Comparison of ENCODE assay signal across 19 cellular contexts in genomic region chr9:89370593-89370992, GRCh38. TPM values are rescaled to one million over a fixed set of nuclear protein-coding genes. Genes with fewer than 3 reads are reported as not detected.
DNase-seq lines count a peak whose midpoint lies in the region; ATAC-seq, FAIRE-seq and TF ChIP-seq lines count a peak whose summit lies in the region.
"Had no signal": no experiment of that assay in that cellular context is flagged by ENCODE, and none has a peak within 500 bp of the region (broad histone marks: within the 10 kb centered on the region; RNA-seq: fewer than 3 reads in every experiment).

No MANE protein-coding gene starts in this region.

- H4K20me1 ChIP-seq in GM12878 (ENCODE audit: control insufficient read depth, insufficient read depth), result no peaks in the 10 kb centered on the region; the same call in 1 of the 2 replicates

- H3K27ac ChIP-seq in CD4-positive, alpha-beta T cell (ENCODE audit: low read depth, low read length), result peak overlapping the region; percentile 47
- no peak overlapping the region for H3K27ac ChIP-seq in GM12878 (ENCODE audit: control insufficient read depth, insufficient read depth)
- H3K27ac ChIP-seq in naive thymus-derived CD4-positive, alpha-beta T cell (ENCODE audit: low read depth, low read length), result peak overlapping the region; percentile 8

- H3K9ac ChIP-seq in GM12878 (ENCODE audit: control insufficient read depth, insufficient read depth, low read length), result no peak overlapping the region

- H3K27ac Mint-ChIP-seq in CD4-positive, alpha-beta T cell, result no peak overlapping the region
- no peak overlapping the region for H3K27ac Mint-ChIP-seq in naive thymus-derived CD4-positive, alpha-beta T cell
- H3K27ac Mint-ChIP-seq: CD4-positive, CD25-positive, alpha-beta regulatory T cell; IgD-negative memory B cell had no signal

- no peak for TF ChIP-seq CTCF in CD4-positive, alpha-beta T cell (IDR thresholded peaks at IDR 0.05)
- TF ChIP-seq CTCF in GM12878 (IDR thresholded peaks at IDR 0.05 in 2 of 3, conservative IDR thresholded peaks at IDR 0.05 in 1 of 3; ENCODE audit: control insufficient read depth in 2 of 3, extremely low read depth in 1 of 3, insufficient read depth in 1 of 3, low read depth in 3 of 3, low read length in 3 of 3), result no peak

- no TSS peak for BruUV-seq in GM12878 (replicated peaks; lab: Mats Ljungman, UMichigan)

- TF ChIP-seq POLR2A in GM12878 (IDR thresholded peaks at IDR 0.05; ENCODE audit: low read depth, low read length), result no peak

- TF ChIP-seq EP300 in GM12878 (IDR thresholded peaks at IDR 0.05; ENCODE audit: borderline replicate concordance in 1 of 2, control insufficient read depth in 1 of 2, low read depth in 2 of 2, low read length in 2 of 2), result no peak

- FAIRE-seq in GM12878 (lab: Jason Lieb, UNC), result no peak
- FAIRE-seq: D721Med had no signal

- SMC1A ChIA-PET in GM12878 (lab: Charles Lee; ENCODE audit: uncharacterized antibody, unreplicated experiment), result no interaction called here

- in situ Hi-C loops in GM12878 (cut with MboI), result no loop called here

- peaks cover 7% of the 10 kb centered on the region for H3K4me1 ChIP-seq in GM12878 (ENCODE audit: control insufficient read depth, insufficient read depth, low read length)
- H3K4me1 ChIP-seq in naive thymus-derived CD4-positive, alpha-beta T cell (ENCODE audit: control insufficient read depth in 2 of 2, insufficient read depth in 2 of 2, low read length in 2 of 2), result peaks cover 0 to 7% of the 10 kb centered on the region in 2 donors
- H3K4me1 ChIP-seq: Caco-2, HAP-1 had no signal

- DNase-seq in CD4-positive, alpha-beta T cell, result no peak
- DNase-seq in GM12878 (ENCODE audit: low read depth, low spot score) (no peak), NOMO-1 (lab: John Stamatoyannopoulos, UW; ENCODE audit: unreplicated experiment in 2 of 2) (no peak)
- no peak for DNase-seq in naive thymus-derived CD4-positive, alpha-beta T cell
- DNase-seq in activated effector memory CD4-positive, alpha-beta T cell treated with anti-CD3 and anti-CD28 coated beads, Interleukin-2, amount 50 U/mL, for 16 hours, result no peak
- DNase-seq: 8988T; BE2C; C1 segment of cervical spinal cord; Caco-2; CD4-positive, CD25-positive, alpha-beta regulatory T cell; DMS153; DMS79; GDM1; KBM-7 had no signal

- no peaks in the 10 kb centered on the region for H3K9me3 ChIP-seq in CD4-positive, alpha-beta T cell (ENCODE audit: control insufficient read depth, low read length)
- H3K9me3 ChIP-seq in GM12878 (replicated peaks; ENCODE audit: control insufficient read depth, insufficient read depth, low read length), result no peaks in the 10 kb centered on the region
- no peaks in the 10 kb centered on the region for H3K9me3 ChIP-seq in naive thymus-derived CD4-positive, alpha-beta T cell (ENCODE audit: control insufficient read depth in 2 of 3, low read length in 3 of 3)
- H3K9me3 ChIP-seq: BE2C, Caco-2, HAP-1 had no signal

- H3K4me3 ChIP-seq in GM12878, result no peak overlapping the region
- H3K4me3 ChIP-seq in naive thymus-derived CD4-positive, alpha-beta T cell (ENCODE audit: low read length), result no peak overlapping the region
- H3K4me3 ChIP-seq: HAP-1 had no signal

- H3K36me3 ChIP-seq in GM12878 (ENCODE audit: control insufficient read depth in 2 of 2, insufficient read depth in 2 of 2, low read length in 1 of 2), result no peaks in the 10 kb centered on the region
- H3K36me3 ChIP-seq in naive thymus-derived CD4-positive, alpha-beta T cell (ENCODE audit: control insufficient read depth in 2 of 3, insufficient read depth in 3 of 3, low read length in 3 of 3), result peaks cover 0 to 9% (median 5%) of the 10 kb centered on the region in 3 experiments
- H3K36me3 ChIP-seq: BE2C, HAP-1 had no signal

- no peak overlapping the region for H3K4me2 ChIP-seq in GM12878 (ENCODE audit: control insufficient read depth, insufficient read depth)

- RAD21 ChIA-PET in GM12878 (lab: Charles Lee; ENCODE audit: unreplicated experiment), result no interaction called here

- CTCF ChIA-PET in CD4-positive, alpha-beta T cell (lab: Charles Lee), result no interaction called here
- CTCF ChIA-PET in GM12878 (lab: Yijun Ruan, JAX), result no interaction called here
- CTCF ChIA-PET in naive thymus-derived CD4-positive, alpha-beta T cell (lab: Charles Lee), result no interaction called here

- peaks cover 22% of the 10 kb centered on the region for H3K4me1 Mint-ChIP-seq in CD4-positive, alpha-beta T cell (ENCODE audit: low read depth)
- peaks cover 7 to 38% (median 16%) of the 10 kb centered on the region in 7 donors for H3K4me1 Mint-ChIP-seq in naive thymus-derived CD4-positive, alpha-beta T cell

- H3K27me3 Mint-ChIP-seq in CD4-positive, alpha-beta T cell, result no peaks in the 10 kb centered on the region
- no peaks in the 10 kb centered on the region for H3K27me3 Mint-ChIP-seq in naive thymus-derived CD4-positive, alpha-beta T cell
- H3K27me3 Mint-ChIP-seq: CD4-positive, CD25-positive, alpha-beta regulatory T cell; IgD-negative memory B cell had no signal

- H3K9me3 Mint-ChIP-seq in CD4-positive, alpha-beta T cell, result no peaks in the 10 kb centered on the region
- H3K9me3 Mint-ChIP-seq in naive thymus-derived CD4-positive, alpha-beta T cell, result peaks cover 0 to 9% (median 0%) of the 10 kb centered on the region in 11 donors
- H3K9me3 Mint-ChIP-seq: CD4-positive, CD25-positive, alpha-beta regulatory T cell; IgD-negative memory B cell had no signal

- no peak for ATAC-seq in CD4-positive, alpha-beta T cell (ENCODE audit: poor library complexity)
- no peak for ATAC-seq in GM12878
- ATAC-seq in naive thymus-derived CD4-positive, alpha-beta T cell, result no peak
- no peak for ATAC-seq in HG02798 (IDR thresholded peaks at IDR 0.05; ENCODE audit: poor library complexity, unreplicated experiment)
- ATAC-seq in HG03457 (IDR thresholded peaks at IDR 0.05; ENCODE audit: unreplicated experiment), result no peak

- no peaks in the 10 kb centered on the region for H3K79me2 ChIP-seq in GM12878 (ENCODE audit: control insufficient read depth, insufficient read depth, low read length)

- no peaks in the 10 kb centered on the region for H3K27me3 ChIP-seq in CD4-positive, alpha-beta T cell (ENCODE audit: control insufficient read depth, insufficient read depth, low read length)
- no peaks in the 10 kb centered on the region for H3K27me3 ChIP-seq in GM12878 (replicated peaks in 1 of 2; ENCODE audit: control insufficient read depth in 2 of 2, insufficient read depth in 2 of 2, low read length in 1 of 2)
- H3K27me3 ChIP-seq in naive thymus-derived CD4-positive, alpha-beta T cell (ENCODE audit: control insufficient read depth in 2 of 2, insufficient read depth in 2 of 2, low read length in 2 of 2), result no peaks in the 10 kb centered on the region
- H3K27me3 ChIP-seq: BE2C had no signal

- TF ChIP-seq RAD21 in GM12878 (IDR thresholded peaks at IDR 0.05; ENCODE audit: insufficient read depth, low read depth, low read length), result no peak

- H3K4me3 Mint-ChIP-seq in CD4-positive, alpha-beta T cell, result no peak overlapping the region
- no peak overlapping the region for H3K4me3 Mint-ChIP-seq in naive thymus-derived CD4-positive, alpha-beta T cell
- H3K4me3 Mint-ChIP-seq: CD4-positive, CD25-positive, alpha-beta regulatory T cell; IgD-negative memory B cell had no signal

- no peak overlapping the region for H2AFZ ChIP-seq in GM12878 (ENCODE audit: control insufficient read depth, low read depth, low read length)

- intact Hi-C loops in CD4-positive, alpha-beta T cell (cut with DNase I, micrococcal nuclease), result no loop called here
- intact Hi-C loops in GM12878 (cut with micrococcal nuclease; ENCODE audit: unreplicated experiment), result no loop called here
- intact Hi-C loops in naive thymus-derived CD4-positive, alpha-beta T cell (cut with micrococcal nuclease), result no loop called here

- peaks cover 6% of the 10 kb centered on the region for H3K36me3 Mint-ChIP-seq in CD4-positive, alpha-beta T cell (ENCODE audit: low read depth)
- H3K36me3 Mint-ChIP-seq in naive thymus-derived CD4-positive, alpha-beta T cell, result peaks cover 0 to 8% (median 0%) of the 10 kb centered on the region in 5 donors
- H3K36me3 Mint-ChIP-seq: CD4-positive, CD25-positive, alpha-beta regulatory T cell; IgD-negative memory B cell had no signal

- 96% methylated on average over 6 of the region's 6 CpGs for WGBS in GM12878 (ENCODE audit: insufficient coverage, insufficient replicate concordance, low lambda C conversion rate, missing lambda C conversion rate)

- POLR2A ChIA-PET in CD4-positive, alpha-beta T cell (lab: Charles Lee), result interaction anchor here (0.6 kb wide), 1 partner anchor 152 kb away, joined by 3 read pairs; no protein-coding TSS in a partner anchor
- POLR2A ChIA-PET in GM12878 (lab: Charles Lee), result no interaction called here
- POLR2A ChIA-PET in naive thymus-derived CD4-positive, alpha-beta T cell (lab: Charles Lee), result no interaction called here

RNA-seq across cellular contexts. Expression of gene SECISBP2, which starts 52.3 kb away (rescaled TPM):
- 100 to 1,000 TPM; 109 to 112 TPM for total RNA-seq in CD4-positive, alpha-beta T cell
- 321 and 348 TPM in 2 replicates for total RNA-seq in GM12878 (2013; cell fraction: nucleolus; rRNA removed)
- total RNA-seq in GM12878 (2014; rRNA removed) (31.6 and 36.7 TPM in 2 replicates), GM12878 (2014; rRNA removed; fragmentation: Illumina TruSeq; extraction: Trizol) (38.2 and 39.7 TPM in 2 replicates), GM12878 (2021) (24.7 and 32.3 TPM in 2 replicates)
- 20.6 TPM for polyA plus RNA-seq in GM12878 (2011; ENCODE audit: low read depth)
- polyA plus RNA-seq in GM12878 (2011; rRNA removed) (50.5 and 60.7 TPM in 2 replicates), GM12878 (2014; fragmentation: Illumina TruSeq; extraction: Trizol) (48.3 and 67.1 TPM in 2 replicates), GM12878 (2014; fragmentation: Nextera tagmentation; extraction: Ambion mirVana) (1 to 10 TPM; 4.6 to 6.6 TPM), GM12878 (2014; rRNA removed) (31.0 and 36.8 TPM in 2 replicates), GM12878 (2016; fragmentation: Nextera tagmentation; extraction: Ambion mirVana) (10 to 100 TPM; 22.5 to 27.4 TPM)
- polyA plus RNA-seq in GM12878 (2011; cell fraction: cytosol; rRNA removed), result 24.4 and 28.6 TPM in 2 replicates
- polyA plus RNA-seq in GM12878 (2011; cell fraction: nucleus; rRNA removed), result 145 and 161 TPM in 2 replicates
- 25.4 and 30.0 TPM in 2 replicates for polyA plus RNA-seq in GM12878 (2012)
- polyA minus RNA-seq in GM12878 (2011; rRNA and poly(A)+ RNA removed), result 34.5 and 34.8 TPM in 2 replicates
- 8.3 and 12.6 TPM in 2 replicates for polyA minus RNA-seq in GM12878 (2011; cell fraction: cytosol; rRNA and poly(A)+ RNA removed)
- 43.3 and 71.2 TPM in 2 replicates for polyA minus RNA-seq in GM12878 (2011; cell fraction: nucleus; rRNA and poly(A)+ RNA removed)
- total RNA-seq in naive thymus-derived CD4-positive, alpha-beta T cell, result 100 to 1,000 TPM in 4 of 5 experiments, 10 to 100 TPM in 1; 55.0 to 130 (median 109) TPM
- 10 to 100 TPM; 20.1 to 29.0 TPM for polyA plus RNA-seq in naive thymus-derived CD4-positive, alpha-beta T cell

RNA-seq across cellular contexts. Expression of gene CKS2, which starts 59.6 kb away (rescaled TPM):
- 1 to 10 TPM; 5.6 to 6.9 TPM for total RNA-seq in CD4-positive, alpha-beta T cell
- 12.2 and 17.4 TPM in 2 replicates for total RNA-seq in GM12878 (2013; cell fraction: nucleolus; rRNA removed)
- total RNA-seq in GM12878 (2014; rRNA removed) (197 and 220 TPM in 2 replicates), GM12878 (2014; rRNA removed; fragmentation: Illumina TruSeq; extraction: Trizol) (362 and 378 TPM in 2 replicates), GM12878 (2021) (172 and 182 TPM in 2 replicates)
- polyA plus RNA-seq in GM12878 (2011; ENCODE audit: low read depth), result 227 TPM
- polyA plus RNA-seq in GM12878 (2011; rRNA removed) (628 and 736 TPM in 2 replicates), GM12878 (2014; fragmentation: Illumina TruSeq; extraction: Trizol) (287 and 324 TPM in 2 replicates), GM12878 (2014; fragmentation: Nextera tagmentation; extraction: Ambion mirVana) (1,000 to 10,000 TPM in 1 of 2 experiments, 100 to 1,000 TPM in 1; 781 to 1,251 TPM), GM12878 (2014; rRNA removed) (215 and 315 TPM in 2 replicates), GM12878 (2016; fragmentation: Nextera tagmentation; extraction: Ambion mirVana) (100 to 1,000 TPM; 904 to 916 TPM)
- 532 and 778 TPM in 2 replicates for polyA plus RNA-seq in GM12878 (2011; cell fraction: cytosol; rRNA removed)
- polyA plus RNA-seq in GM12878 (2011; cell fraction: nucleus; rRNA removed), result 283 and 317 TPM in 2 replicates
- polyA plus RNA-seq in GM12878 (2012), result 258 and 269 TPM in 2 replicates
- polyA minus RNA-seq in GM12878 (2011; rRNA and poly(A)+ RNA removed), result 241 and 311 TPM in 2 replicates
- 88.6 and 92.8 TPM in 2 replicates for polyA minus RNA-seq in GM12878 (2011; cell fraction: cytosol; rRNA and poly(A)+ RNA removed)
- polyA minus RNA-seq in GM12878 (2011; cell fraction: nucleus; rRNA and poly(A)+ RNA removed), result 23.5 and 28.1 TPM in 2 replicates
- 100 to 1,000 TPM in 1 of 5 experiments, 10 to 100 TPM in 1, 1 to 10 TPM in 3; 5.2 to 121 (median 8.9) TPM for total RNA-seq in naive thymus-derived CD4-positive, alpha-beta T cell
- 1 to 10 TPM; 6.0 to 8.0 TPM for polyA plus RNA-seq in naive thymus-derived CD4-positive, alpha-beta T cell
